1 cellular context compared by ENCODE assay signal in the genomic region with DNA sequence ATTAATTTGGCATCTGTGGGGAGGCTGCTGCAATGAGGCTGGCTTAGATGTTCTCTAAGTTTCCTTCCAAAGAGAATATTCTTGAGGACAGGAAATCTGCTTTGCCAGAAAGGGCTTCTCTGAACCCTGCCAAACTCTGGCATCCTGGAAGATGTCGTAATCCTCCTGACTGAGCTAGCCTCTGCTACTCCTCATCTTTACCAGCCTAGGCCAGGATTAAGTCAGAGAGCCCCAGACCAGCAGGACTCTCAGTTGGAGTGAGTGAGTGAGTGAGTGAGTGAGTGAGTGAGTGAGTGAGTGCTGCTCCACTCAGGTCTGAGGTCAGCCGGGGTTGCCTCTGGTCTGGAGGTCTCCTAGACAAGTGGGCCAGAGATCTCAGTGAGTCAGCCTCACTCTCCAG.
TF ChIP-seq lines count a peak whose summit lies in the region.

No MANE protein-coding gene starts in this region.

TF ChIP-seq in H1, 55 proteins besides CTCF, POLR2A, EP300 and RAD21 (continued from another document):
- TF ChIP-seq, protein P1, sequence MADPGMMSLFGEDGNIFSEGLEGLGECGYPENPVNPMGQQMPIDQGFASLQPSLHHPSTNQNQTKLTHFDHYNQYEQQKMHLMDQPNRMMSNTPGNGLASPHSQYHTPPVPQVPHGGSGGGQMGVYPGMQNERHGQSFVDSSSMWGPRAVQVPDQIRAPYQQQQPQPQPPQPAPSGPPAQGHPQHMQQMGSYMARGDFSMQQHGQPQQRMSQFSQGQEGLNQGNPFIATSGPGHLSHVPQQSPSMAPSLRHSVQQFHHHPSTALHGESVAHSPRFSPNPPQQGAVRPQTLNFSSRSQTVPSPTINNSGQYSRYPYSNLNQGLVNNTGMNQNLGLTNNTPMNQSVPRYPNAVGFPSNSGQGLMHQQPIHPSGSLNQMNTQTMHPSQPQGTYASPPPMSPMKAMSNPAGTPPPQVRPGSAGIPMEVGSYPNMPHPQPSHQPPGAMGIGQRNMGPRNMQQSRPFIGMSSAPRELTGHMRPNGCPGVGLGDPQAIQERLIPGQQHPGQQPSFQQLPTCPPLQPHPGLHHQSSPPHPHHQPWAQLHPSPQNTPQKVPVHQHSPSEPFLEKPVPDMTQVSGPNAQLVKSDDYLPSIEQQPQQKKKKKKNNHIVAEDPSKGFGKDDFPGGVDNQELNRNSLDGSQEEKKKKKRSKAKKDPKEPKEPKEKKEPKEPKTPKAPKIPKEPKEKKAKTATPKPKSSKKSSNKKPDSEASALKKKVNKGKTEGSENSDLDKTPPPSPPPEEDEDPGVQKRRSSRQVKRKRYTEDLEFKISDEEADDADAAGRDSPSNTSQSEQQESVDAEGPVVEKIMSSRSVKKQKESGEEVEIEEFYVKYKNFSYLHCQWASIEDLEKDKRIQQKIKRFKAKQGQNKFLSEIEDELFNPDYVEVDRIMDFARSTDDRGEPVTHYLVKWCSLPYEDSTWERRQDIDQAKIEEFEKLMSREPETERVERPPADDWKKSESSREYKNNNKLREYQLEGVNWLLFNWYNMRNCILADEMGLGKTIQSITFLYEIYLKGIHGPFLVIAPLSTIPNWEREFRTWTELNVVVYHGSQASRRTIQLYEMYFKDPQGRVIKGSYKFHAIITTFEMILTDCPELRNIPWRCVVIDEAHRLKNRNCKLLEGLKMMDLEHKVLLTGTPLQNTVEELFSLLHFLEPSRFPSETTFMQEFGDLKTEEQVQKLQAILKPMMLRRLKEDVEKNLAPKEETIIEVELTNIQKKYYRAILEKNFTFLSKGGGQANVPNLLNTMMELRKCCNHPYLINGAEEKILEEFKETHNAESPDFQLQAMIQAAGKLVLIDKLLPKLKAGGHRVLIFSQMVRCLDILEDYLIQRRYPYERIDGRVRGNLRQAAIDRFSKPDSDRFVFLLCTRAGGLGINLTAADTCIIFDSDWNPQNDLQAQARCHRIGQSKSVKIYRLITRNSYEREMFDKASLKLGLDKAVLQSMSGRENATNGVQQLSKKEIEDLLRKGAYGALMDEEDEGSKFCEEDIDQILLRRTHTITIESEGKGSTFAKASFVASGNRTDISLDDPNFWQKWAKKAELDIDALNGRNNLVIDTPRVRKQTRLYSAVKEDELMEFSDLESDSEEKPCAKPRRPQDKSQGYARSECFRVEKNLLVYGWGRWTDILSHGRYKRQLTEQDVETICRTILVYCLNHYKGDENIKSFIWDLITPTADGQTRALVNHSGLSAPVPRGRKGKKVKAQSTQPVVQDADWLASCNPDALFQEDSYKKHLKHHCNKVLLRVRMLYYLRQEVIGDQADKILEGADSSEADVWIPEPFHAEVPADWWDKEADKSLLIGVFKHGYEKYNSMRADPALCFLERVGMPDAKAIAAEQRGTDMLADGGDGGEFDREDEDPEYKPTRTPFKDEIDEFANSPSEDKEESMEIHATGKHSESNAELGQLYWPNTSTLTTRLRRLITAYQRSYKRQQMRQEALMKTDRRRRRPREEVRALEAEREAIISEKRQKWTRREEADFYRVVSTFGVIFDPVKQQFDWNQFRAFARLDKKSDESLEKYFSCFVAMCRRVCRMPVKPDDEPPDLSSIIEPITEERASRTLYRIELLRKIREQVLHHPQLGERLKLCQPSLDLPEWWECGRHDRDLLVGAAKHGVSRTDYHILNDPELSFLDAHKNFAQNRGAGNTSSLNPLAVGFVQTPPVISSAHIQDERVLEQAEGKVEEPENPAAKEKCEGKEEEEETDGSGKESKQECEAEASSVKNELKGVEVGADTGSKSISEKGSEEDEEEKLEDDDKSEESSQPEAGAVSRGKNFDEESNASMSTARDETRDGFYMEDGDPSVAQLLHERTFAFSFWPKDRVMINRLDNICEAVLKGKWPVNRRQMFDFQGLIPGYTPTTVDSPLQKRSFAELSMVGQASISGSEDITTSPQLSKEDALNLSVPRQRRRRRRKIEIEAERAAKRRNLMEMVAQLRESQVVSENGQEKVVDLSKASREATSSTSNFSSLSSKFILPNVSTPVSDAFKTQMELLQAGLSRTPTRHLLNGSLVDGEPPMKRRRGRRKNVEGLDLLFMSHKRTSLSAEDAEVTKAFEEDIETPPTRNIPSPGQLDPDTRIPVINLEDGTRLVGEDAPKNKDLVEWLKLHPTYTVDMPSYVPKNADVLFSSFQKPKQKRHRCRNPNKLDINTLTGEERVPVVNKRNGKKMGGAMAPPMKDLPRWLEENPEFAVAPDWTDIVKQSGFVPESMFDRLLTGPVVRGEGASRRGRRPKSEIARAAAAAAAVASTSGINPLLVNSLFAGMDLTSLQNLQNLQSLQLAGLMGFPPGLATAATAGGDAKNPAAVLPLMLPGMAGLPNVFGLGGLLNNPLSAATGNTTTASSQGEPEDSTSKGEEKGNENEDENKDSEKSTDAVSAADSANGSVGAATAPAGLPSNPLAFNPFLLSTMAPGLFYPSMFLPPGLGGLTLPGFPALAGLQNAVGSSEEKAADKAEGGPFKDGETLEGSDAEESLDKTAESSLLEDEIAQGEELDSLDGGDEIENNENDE (IDR thresholded peaks at IDR 0.05; ENCODE audit: insufficient replicate concordance, low read length) = no peak
- TF ChIP-seq KDM1A (IDR thresholded peaks at IDR 0.05; ENCODE audit: borderline replicate concordance, low read length) = no peak
- TF ChIP-seq ZNF274 (IDR thresholded peaks at IDR 0.05; ENCODE audit: borderline replicate concordance, extremely low read depth, low read length) = no peak
- TF ChIP-seq, protein P2, sequence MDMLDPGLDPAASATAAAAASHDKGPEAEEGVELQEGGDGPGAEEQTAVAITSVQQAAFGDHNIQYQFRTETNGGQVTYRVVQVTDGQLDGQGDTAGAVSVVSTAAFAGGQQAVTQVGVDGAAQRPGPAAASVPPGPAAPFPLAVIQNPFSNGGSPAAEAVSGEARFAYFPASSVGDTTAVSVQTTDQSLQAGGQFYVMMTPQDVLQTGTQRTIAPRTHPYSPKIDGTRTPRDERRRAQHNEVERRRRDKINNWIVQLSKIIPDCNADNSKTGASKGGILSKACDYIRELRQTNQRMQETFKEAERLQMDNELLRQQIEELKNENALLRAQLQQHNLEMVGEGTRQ (IDR thresholded peaks at IDR 0.05; ENCODE audit: low read length) = no peak
- TF ChIP-seq, protein P3, sequence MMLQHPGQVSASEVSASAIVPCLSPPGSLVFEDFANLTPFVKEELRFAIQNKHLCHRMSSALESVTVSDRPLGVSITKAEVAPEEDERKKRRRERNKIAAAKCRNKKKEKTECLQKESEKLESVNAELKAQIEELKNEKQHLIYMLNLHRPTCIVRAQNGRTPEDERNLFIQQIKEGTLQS (IDR thresholded peaks at IDR 0.05; ENCODE audit: insufficient read depth, low read depth, low read length) = no peak
